In the genomic region with DNA sequence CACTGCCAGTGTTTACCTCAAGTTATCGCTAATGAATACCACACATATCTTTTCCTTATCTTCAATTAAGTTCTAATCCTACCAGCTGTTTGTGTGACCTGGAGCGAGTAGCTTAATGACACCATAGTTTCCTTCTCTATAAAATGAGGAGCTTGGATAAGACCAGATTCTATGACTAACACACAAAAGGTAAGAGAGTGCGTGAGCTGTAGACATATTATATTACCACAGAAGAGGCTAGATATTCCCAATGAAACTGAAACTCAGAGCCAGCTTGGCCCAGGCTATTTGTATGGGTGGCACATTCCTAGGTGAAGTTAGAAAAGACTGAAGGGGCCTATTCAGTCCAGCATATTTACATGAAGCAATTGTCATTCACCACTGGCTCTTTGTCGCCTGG, we compare ENCODE assay signal across 15 cellular contexts. TPM values are rescaled to one million over a fixed set of nuclear protein-coding genes. Genes with fewer than 3 reads are reported as not detected.
DNase-seq lines count a peak whose midpoint lies in the region; ATAC-seq and TF ChIP-seq lines count a peak whose summit lies in the region.
"Had no signal": no experiment of that assay in that cellular context is flagged by ENCODE, and none has a peak within 500 bp of the region (broad histone marks: within the 10 kb centered on the region; RNA-seq: fewer than 3 reads in every experiment).

No MANE protein-coding gene starts in this region.

- no peaks in the 10 kb centered on the region for H3K36me3 ChIP-seq in GM23248 (ENCODE audit: low read depth)
- H3K36me3 ChIP-seq in SK-N-SH (replicated peaks in 1 of 2; ENCODE audit: control insufficient read depth in 1 of 2, insufficient read depth in 2 of 2, low read length in 1 of 2), result no peaks in the 10 kb centered on the region
- H3K36me3 ChIP-seq in gastrocnemius medialis, result peaks cover 0 to 5% of the 10 kb centered on the region in 2 donors
- H3K36me3 ChIP-seq: BLaER1 treated with 17β-estradiol and CSF1 and Interleukin-3, amounts not matched to agents 10 nM and 100 nM had no signal

- ATAC-seq in gastrocnemius medialis (peak; percentile 53 to 72), HG03469 (IDR thresholded peaks at IDR 0.05; ENCODE audit: unreplicated experiment) (no peak)
- ATAC-seq: mucosa of descending colon had no signal

- H3K4me1 Mint-ChIP-seq in activated CD4-positive, alpha-beta T cell treated with anti-CD3 and anti-CD28 coated beads, Interleukin-2, amount 10 ng/mL, durations not matched to agents 7 days and 5 days, result no peaks in the 10 kb centered on the region

- H3K4me3 ChIP-seq in GM23248, result peak overlapping the region; percentile 39
- no peak overlapping the region for H3K4me3 ChIP-seq in SK-N-SH (ENCODE audit: low read depth in 2 of 2, low read length in 1 of 2)
- H3K4me3 ChIP-seq in fibroblast of villous mesenchyme (ENCODE audit: low read depth, low read length), result no peak overlapping the region
- H3K4me3 ChIP-seq in gastrocnemius medialis, result peak overlapping the region; percentile 1 to 32 (median 28)
- H3K4me3 ChIP-seq: BLaER1 treated with 17β-estradiol and CSF1 and Interleukin-3, amounts not matched to agents 10 nM and 100 nM; mucosa of descending colon had no signal

- H3K27ac Mint-ChIP-seq in activated CD4-positive, alpha-beta T cell treated with anti-CD3 and anti-CD28 coated beads, Interleukin-2, amount 10 ng/mL, durations not matched to agents 7 days and 5 days, result no peak overlapping the region

- TF ChIP-seq RAD21 in SK-N-SH (IDR thresholded peaks at IDR 0.05; ENCODE audit: low read length), result no peak

- no peak for TF ChIP-seq POLR2A in gastrocnemius medialis (IDR thresholded peaks at IDR 0.05)

- POLR2A ChIA-PET in SK-N-SH (lab: Yijun Ruan, JAX), result no interaction called here
- POLR2A ChIA-PET in activated CD4-positive, alpha-beta T cell treated with anti-CD3 and anti-CD28 coated beads, Interleukin-2, amount 10 ng/mL, durations not matched to agents 7 days and 5 days (lab: Charles Lee), result no interaction called here

- H3K9ac ChIP-seq in GM23248 (peak overlapping the region; percentile 51; the same call in 1 of the 2 replicates), SK-N-SH (no peak overlapping the region)
- H3K9ac ChIP-seq: BLaER1 treated with 17β-estradiol and CSF1 and Interleukin-3, amounts not matched to agents 10 nM and 100 nM had no signal

- no peak overlapping the region for H3K4me3 Mint-ChIP-seq in activated CD4-positive, alpha-beta T cell treated with anti-CD3 and anti-CD28 coated beads, Interleukin-2, amount 10 ng/mL, durations not matched to agents 7 days and 5 days

- H3K79me2 ChIP-seq in GM23248 (ENCODE audit: insufficient read depth) (no peaks in the 10 kb centered on the region), SK-N-SH (ENCODE audit: insufficient read depth) (no peaks in the 10 kb centered on the region)

- H3K27me3 ChIP-seq in GM23248 (replicated peaks; ENCODE audit: insufficient read depth), result no peaks in the 10 kb centered on the region
- no peaks in the 10 kb centered on the region for H3K27me3 ChIP-seq in SK-N-SH (ENCODE audit: insufficient read depth)
- H3K27me3 ChIP-seq in gastrocnemius medialis, result no peaks in the 10 kb centered on the region
- H3K27me3 ChIP-seq: BLaER1 treated with 17β-estradiol and CSF1 and Interleukin-3, amounts not matched to agents 10 nM and 100 nM; dorsolateral prefrontal cortex had no signal

- H2AFZ ChIP-seq in GM23248, result peak overlapping the region; percentile 79
- H2AFZ ChIP-seq in SK-N-SH (ENCODE audit: low read depth), result no peak overlapping the region

- H3K9me2 ChIP-seq in GM23248 (ENCODE audit: insufficient read depth) (no peaks in the 10 kb centered on the region), SK-N-SH (no peaks in the 10 kb centered on the region)

- H3K9me3 ChIP-seq in GM23248 (ENCODE audit: low read depth) (no peaks in the 10 kb centered on the region), SK-N-SH (no peaks in the 10 kb centered on the region), gastrocnemius medialis (no peaks in the 10 kb centered on the region)
- H3K9me3 ChIP-seq: BLaER1 treated with 17β-estradiol and CSF1 and Interleukin-3, amounts not matched to agents 10 nM and 100 nM; mucosa of descending colon had no signal

- DNase-seq in GM23248 (peak; percentile 42), SK-N-SH (no peak), fibroblast of villous mesenchyme (ENCODE audit: low read depth) (peak; percentile 85), gastrocnemius medialis (peak; percentile 41 to 59), DMS114 treated with DMSO at 0.1 percent for 48 hours (lab: John Stamatoyannopoulos, UW; ENCODE audit: unreplicated experiment) (no peak)
- DNase-seq in activated CD8-positive, alpha-beta memory T cell treated with anti-CD3 and anti-CD28 coated beads for 24 hours, result no peak
- no peak for DNase-seq in activated CD4-positive, alpha-beta T cell treated with anti-CD3 and anti-CD28 coated beads, Interleukin-2, amount 10 ng/mL, durations not matched to agents 7 days and 5 days
- DNase-seq: activated CD4-positive, alpha-beta T cell treated with anti-CD3 and anti-CD28 coated beads, Interleukin-2, amount 50 U/mL, for 4 hours; activated naive CD4-positive, alpha-beta T cell treated with Interleukin-2 at 50 U/mL for 16 hours; dorsolateral prefrontal cortex; mucosa of descending colon; NCI-H1105 treated with DMSO at 0.1 percent for 48 hours; T-helper 1 cell had no signal

- H3K27ac ChIP-seq in GM23248 (peak overlapping the region; percentile 65), SK-N-SH (ENCODE audit: low read depth in 2 of 2, low read length in 1 of 2) (peak overlapping the region; percentile 55 to 62; a peak in 2 of 4 replicates), gastrocnemius medialis (peak overlapping the region; percentile 82 to 91 (median 86))
- H3K27ac ChIP-seq: BLaER1 treated with 17β-estradiol and CSF1 and Interleukin-3, amounts not matched to agents 10 nM and 100 nM had no signal

- CTCF ChIA-PET in SK-N-SH (lab: Yijun Ruan, JAX), result interaction anchor here (0.8 to 0.9 kb wide), 2 partner anchors 89 to 101 kb away, joined by 3 to 4 read pairs; no protein-coding TSS in a partner anchor
- CTCF ChIA-PET in activated CD4-positive, alpha-beta T cell treated with anti-CD3 and anti-CD28 coated beads, Interleukin-2, amount 10 ng/mL, durations not matched to agents 7 days and 5 days (lab: Charles Lee), result no interaction called here

- intact Hi-C loops in gastrocnemius medialis (cut with DNase I; ENCODE audit: low total_unique reads), result loop anchor here (1.0 kb wide), 1 partner anchor 31 kb away; no protein-coding TSS in a partner anchor

- H4K20me1 ChIP-seq in GM23248 (ENCODE audit: insufficient read depth) (no peaks in the 10 kb centered on the region), SK-N-SH (ENCODE audit: insufficient read depth) (no peaks in the 10 kb centered on the region)
- H4K20me1 ChIP-seq: BLaER1 treated with 17β-estradiol and CSF1 and Interleukin-3, amounts not matched to agents 10 nM and 100 nM had no signal

- in situ Hi-C loops in GM23248 (cut with MboI) (no loop called here), gastrocnemius medialis (cut with MboI; ENCODE audit: low sequenced_read_pairs in 4 of 4) (no loop called here)

- WGBS in GM23248 (ENCODE audit: low coverage in 1 of 2, low lambda C conversion rate in 2 of 2, missing lambda C conversion rate in 2 of 2), 2 experiments, result 62 to 66% methylated on average over 4 of the region's 4 CpGs
- 63% methylated on average over 4 of the region's 4 CpGs for WGBS in SK-N-SH (ENCODE audit: low lambda C conversion rate)

- TF ChIP-seq CTCF in SK-N-SH (IDR thresholded peaks at IDR 0.05) (no peak), fibroblast of villous mesenchyme (IDR thresholded peaks at IDR 0.05; ENCODE audit: insufficient read depth, low read depth, low read length) (no peak), gastrocnemius medialis (IDR thresholded peaks at IDR 0.05 in 4 of 5, conservative IDR thresholded peaks at IDR 0.05 in 1 of 5) (no peak)

- H3K27me3 Mint-ChIP-seq in activated CD4-positive, alpha-beta T cell treated with anti-CD3 and anti-CD28 coated beads, Interleukin-2, amount 10 ng/mL, durations not matched to agents 7 days and 5 days, result peaks cover 3% of the 10 kb centered on the region

- TF ChIP-seq EP300 in SK-N-SH (IDR thresholded peaks at IDR 0.05; ENCODE audit: borderline replicate concordance in 1 of 2, low read depth in 1 of 2, low read length in 1 of 2), result no peak

- H3K4me1 ChIP-seq in GM23248 (ENCODE audit: insufficient read depth) (peaks cover 18% of the 10 kb centered on the region), SK-N-SH (ENCODE audit: control insufficient read depth in 1 of 2, insufficient read depth in 2 of 2, low read depth in 1 of 2, low read length in 1 of 2) (peaks cover 0 to 15% of the 10 kb centered on the region in 2 experiments; a peak in 3 of 4 replicates), gastrocnemius medialis (peaks cover 21 to 68% of the 10 kb centered on the region in 2 donors)

- H3K4me2 ChIP-seq in GM23248 (ENCODE audit: unreplicated experiment) (peak overlapping the region; percentile 74), SK-N-SH (peak overlapping the region; percentile 25; the same call in 1 of the 2 replicates)
- H3K4me2 ChIP-seq: BLaER1 treated with 17β-estradiol and CSF1 and Interleukin-3, amounts not matched to agents 10 nM and 100 nM had no signal

- H3F3A ChIP-seq in GM23248 (ENCODE audit: insufficient read depth), result peaks cover 10% of the 10 kb centered on the region
- no peaks in the 10 kb centered on the region for H3F3A ChIP-seq in SK-N-SH (replicated peaks; ENCODE audit: insufficient read depth)

- no peaks in the 10 kb centered on the region for H3K36me3 Mint-ChIP-seq in activated CD4-positive, alpha-beta T cell treated with anti-CD3 and anti-CD28 coated beads, Interleukin-2, amount 10 ng/mL, durations not matched to agents 7 days and 5 days (ENCODE audit: low read depth)

- H3K9me3 Mint-ChIP-seq in activated CD4-positive, alpha-beta T cell treated with anti-CD3 and anti-CD28 coated beads, Interleukin-2, amount 10 ng/mL, durations not matched to agents 7 days and 5 days, result no peaks in the 10 kb centered on the region

RNA-seq across cellular contexts. Expression of gene ASB5, which starts 30.2 kb away (rescaled TPM):
- total RNA-seq in GM23248 (2014; rRNA removed; shearing (Covaris generic)), result 0.25 TPM in 1 of 2 replicates, not detected in the other
- polyA plus RNA-seq in GM23248 (2016; fragmentation: Nextera tagmentation; extraction: Ambion mirVana) (0.25 TPM in 1 of 2 replicates, not detected in the other), SK-N-SH (2012; rRNA removed) (0.13 and 0.54 TPM in 2 replicates)
- 0.12 and 0.35 TPM in 2 replicates for polyA plus RNA-seq in SK-N-SH (2012; cell fraction: cytosol; rRNA removed)
- 0.34 and 0.51 TPM in 2 replicates for polyA plus RNA-seq in SK-N-SH (2012; cell fraction: nucleus; rRNA removed)
- total RNA-seq in fibroblast of villous mesenchyme (1.3 and 7.4 TPM in 2 replicates), gastrocnemius medialis (100 to 1,000 TPM in 3 of 4 donors, 10 to 100 TPM in 1; 48.7 to 284 (median 179) TPM)
- not detected for total RNA-seq in activated CD4-positive, alpha-beta T cell treated with anti-CD3 and anti-CD28 coated beads, Interleukin-2, amount 10 ng/mL, durations not matched to agents 7 days and 5 days

RNA-seq across cellular contexts. Expression of gene SPATA4, which starts 43.4 kb away (rescaled TPM):
- total RNA-seq in GM23248 (2014; rRNA removed; shearing (Covaris generic)), result not detected in 2 replicates
- polyA plus RNA-seq in GM23248 (2016; fragmentation: Nextera tagmentation; extraction: Ambion mirVana) (0.73 and 0.90 TPM in 2 replicates), SK-N-SH (2012; rRNA removed) (0.21 and 0.34 TPM in 2 replicates)
- 0.17 and 0.23 TPM in 2 replicates for polyA plus RNA-seq in SK-N-SH (2012; cell fraction: cytosol; rRNA removed)
- 0.31 and 0.36 TPM in 2 replicates for polyA plus RNA-seq in SK-N-SH (2012; cell fraction: nucleus; rRNA removed)
- total RNA-seq in fibroblast of villous mesenchyme (0.97 TPM in 1 of 2 replicates, not detected in the other), gastrocnemius medialis (under 1 TPM in 2 of 4 donors, not detected in 2; 0.22 to 0.29 TPM)
- not detected for total RNA-seq in activated CD4-positive, alpha-beta T cell treated with anti-CD3 and anti-CD28 coated beads, Interleukin-2, amount 10 ng/mL, durations not matched to agents 7 days and 5 days

Comparison
In these comparisons a context has a peak if more than half of its experiments do, and no peak if none do; other contexts are left out.
1. DNase-seq: peak in GM23248 (single experiment), fibroblast of villous mesenchyme (single experiment) and gastrocnemius medialis (2 of 2); none in SK-N-SH (single experiment), activated CD8-positive, alpha-beta memory T cell treated with anti-CD3 and anti-CD28 coated beads for 24 hours (single experiment), activated CD4-positive, alpha-beta T cell treated with anti-CD3 and anti-CD28 coated beads, Interleukin-2, amount 10 ng/mL, durations not matched to agents 7 days and 5 days (single experiment) and DMS114 treated with DMSO at 0.1 percent for 48 hours (single experiment).
2. H3K4me3 ChIP-seq: peak in GM23248 (single experiment) and gastrocnemius medialis (4 of 4); none in SK-N-SH (0 of 2) and fibroblast of villous mesenchyme (single experiment).
3. Peak in every context shown above with its lines, with median percentiles within 50 percentile points of each other: H3K27ac ChIP-seq.